Comparison of ENCODE assay signal across 19 cellular contexts in the genomic region with DNA sequence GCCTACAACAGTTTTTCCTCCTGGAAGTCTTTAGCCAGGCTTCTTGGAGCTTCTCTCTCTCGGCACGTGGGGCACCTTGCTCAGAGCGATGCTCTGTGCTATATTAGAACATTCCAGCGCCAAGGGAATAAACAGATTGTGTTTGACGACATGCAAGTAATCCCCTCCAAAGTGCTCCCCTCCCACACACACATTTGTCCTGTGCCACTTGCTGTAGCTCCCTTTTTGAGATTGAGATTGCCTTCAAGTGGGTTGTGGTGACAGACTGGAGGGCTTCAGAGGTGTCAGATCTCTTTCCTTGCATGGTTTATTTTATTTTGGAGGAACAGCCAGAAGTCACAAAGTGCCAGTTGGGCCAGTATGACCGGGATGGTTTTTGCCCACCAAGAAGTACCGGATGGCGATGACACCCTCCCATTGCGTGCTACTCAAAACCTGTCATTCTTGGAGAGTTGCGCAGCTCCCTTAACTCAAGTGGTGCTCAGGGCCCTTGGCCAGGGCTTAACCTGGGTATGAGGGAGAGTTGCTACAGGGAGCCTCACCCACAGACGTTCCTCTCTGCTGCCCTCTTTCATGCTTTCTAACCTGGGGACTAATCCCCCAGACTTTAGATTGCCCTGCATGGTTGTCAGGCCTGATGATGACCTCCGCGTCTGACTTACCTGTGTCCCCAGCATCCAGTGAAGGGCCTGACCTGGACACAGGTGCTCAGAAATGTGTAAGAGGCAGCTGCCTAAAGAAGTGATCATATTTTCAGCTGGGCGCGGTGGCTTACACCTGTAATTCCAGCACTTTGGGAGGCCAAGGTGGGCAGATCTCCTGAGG. TPM values are rescaled to one million over a fixed set of nuclear protein-coding genes. Genes with fewer than 3 reads are reported as not detected.
A peak's percentile ranks its signal among the peaks of the same experiment; 100 is the strongest.
DNase-seq lines count a peak whose midpoint lies in the region; ATAC-seq, FAIRE-seq and TF ChIP-seq lines count a peak whose summit lies in the region.
"Had no signal": no experiment of that assay in that cellular context is flagged by ENCODE, and none has a peak within 500 bp of the region (broad histone marks: within the 10 kb centered on the region; RNA-seq: fewer than 3 reads in every experiment).

No MANE protein-coding gene starts in this region.

- no peak for TF ChIP-seq CTCF in A549 (IDR thresholded peaks at IDR 0.05)
- no peak for TF ChIP-seq CTCF in dorsolateral prefrontal cortex (IDR thresholded peaks at IDR 0.05 in 54 of 56, conservative IDR thresholded peaks at IDR 0.05 in 2 of 56; ENCODE audit: low read depth in 1 of 56, partially characterized antibody in 56 of 56)

- H3K4me3 ChIP-seq in A549, result no peak overlapping the region
- H3K4me3 ChIP-seq in dorsolateral prefrontal cortex, result peak overlapping the region in 1 of 59 donors; percentile 8
- H3K4me3 ChIP-seq in mesodermal cell (ENCODE audit: extremely low read depth, insufficient read depth, low read length, poor library complexity, severe bottlenecking), result no peak overlapping the region

- H3K4me2 ChIP-seq in A549, result no peak overlapping the region

- intact Hi-C loops in dorsolateral prefrontal cortex (cut with DNase I), result no loop called here

- H3K4me1 ChIP-seq in A549 (peaks cover 19% of the 10 kb centered on the region), mesodermal cell (ENCODE audit: control insufficient read depth, insufficient read depth, low read length, poor library complexity, severe bottlenecking) (peaks cover 35% of the 10 kb centered on the region)

- ATAC-seq in A549, result no peak
- no peak for ATAC-seq in HG02870 (IDR thresholded peaks at IDR 0.05; ENCODE audit: unreplicated experiment)
- no peak for ATAC-seq in HG02970 (IDR thresholded peaks at IDR 0.05; ENCODE audit: low FRiP score, unreplicated experiment)
- ATAC-seq: natural killer cell had no signal

- no peak for TF ChIP-seq POLR2A in A549 (IDR thresholded peaks at IDR 0.05; ENCODE audit: low read length)

- H3K27ac ChIP-seq in A549 (peak overlapping the region; percentile 10 to 70; a peak in 4 of 6 replicates), dorsolateral prefrontal cortex (peak overlapping the region in 51 of 59 donors; percentile 2 to 88 (median 63)), mesodermal cell (ENCODE audit: low read depth, low read length, severe bottlenecking) (peak overlapping the region; percentile 73)

- DNase-seq in A549 (ENCODE audit: low read depth in 1 of 2, low spot score in 1 of 2) (no peak), HTR-8/SVneo (ENCODE audit: insufficient read length, low spot score) (no peak), dorsolateral prefrontal cortex (no peak), NCI-H146 treated with DMSO at 0.1 percent for 48 hours (lab: John Stamatoyannopoulos, UW; ENCODE audit: unreplicated experiment) (no peak), NCI-H748 treated with DMSO at 0.1 percent for 48 hours (lab: John Stamatoyannopoulos, UW) (no peak)
- DNase-seq: CD8-positive, alpha-beta memory T cell; central memory CD4-positive, alpha-beta T cell; natural killer cell; NCI-H1436; stimulated activated CD4-positive, alpha-beta T cell treated with anti-CD3 and anti-CD28 coated beads, Interleukin-15, amount 100 ng/mL, for 24 hours; SW 1271 had no signal

- peaks cover 63% of the 10 kb centered on the region for H3K36me3 ChIP-seq in mesodermal cell (ENCODE audit: control insufficient read depth, insufficient read depth, low read length)

- H3K9me3 ChIP-seq in A549 (no peaks in the 10 kb centered on the region), mesodermal cell (ENCODE audit: control insufficient read depth, low read length) (no peaks in the 10 kb centered on the region)

- FAIRE-seq in A549 (lab: Jason Lieb, UNC) (no peak), HTR-8/SVneo (lab: Jason Lieb, UNC) (peak; percentile 68)
- FAIRE-seq: endometrium, G401.6, GM12891, H54, urothelium cell line had no signal

- CTCF ChIA-PET in A549 (lab: Yijun Ruan, JAX), result interaction anchor here (1.0 to 25.8 kb wide), 13 partner anchors 8 to 240 kb away, joined by 3 to 480 read pairs (median 7); partner anchors contain the start of gene RPL26L1

- no peak for TF ChIP-seq RAD21 in A549 (conservative IDR thresholded peaks at IDR 0.05 in 1 of 2, IDR thresholded peaks at IDR 0.05 in 1 of 2)

- TF ChIP-seq EP300 in A549 (IDR thresholded peaks at IDR 0.05), result no peak

- 96% methylated on average over 15 of the region's 15 CpGs for WGBS in A549 (ENCODE audit: missing lambda C conversion rate)
- WGBS in mesodermal cell (ENCODE audit: insufficient coverage in 2 of 2), 2 experiments, result 98 to 99% methylated on average over 10 to 12 of the region's 15 CpGs

- POLR2A ChIA-PET in A549 (lab: Yijun Ruan, JAX), result no interaction called here

- H3K27me3 ChIP-seq in dorsolateral prefrontal cortex, result no peaks in the 10 kb centered on the region

TF ChIP-seq in A549, 52 proteins besides CTCF, POLR2A, EP300 and RAD21 (continues in another document):
- TF ChIP-seq REST (IDR thresholded peaks at IDR 0.05), result no peak
- no peak for TF ChIP-seq FOXS1 (CRISPR knock-in tag; IDR thresholded peaks at IDR 0.05)
- no peak for TF ChIP-seq HEYL (CRISPR knock-in tag; IDR thresholded peaks at IDR 0.05)
- TF ChIP-seq TP53 (CRISPR knock-in tag; IDR thresholded peaks at IDR 0.05), result no peak
- TF ChIP-seq ESRRA (IDR thresholded peaks at IDR 0.05; ENCODE audit: borderline replicate concordance, low read length), result no peak
- TF ChIP-seq FOSL2 (IDR thresholded peaks at IDR 0.05), result no peak
- no peak for TF ChIP-seq FOSL2 (CRISPR knock-in tag; IDR thresholded peaks at IDR 0.05)
- no peak for TF ChIP-seq HOXA7 (CRISPR knock-in tag; IDR thresholded peaks at IDR 0.05)
- TF ChIP-seq HDAC2 (IDR thresholded peaks at IDR 0.05), result no peak
- no peak for TF ChIP-seq ZNF302 (CRISPR knock-in tag; IDR thresholded peaks at IDR 0.05)
- no peak for TF ChIP-seq RCOR1 (IDR thresholded peaks at IDR 0.05; ENCODE audit: low read depth, low read length)
- TF ChIP-seq CEBPB (IDR thresholded peaks at IDR 0.05), result no peak
- no peak for TF ChIP-seq ZFP36 (IDR thresholded peaks at IDR 0.05; ENCODE audit: borderline replicate concordance, partially characterized antibody)
- no peak for TF ChIP-seq CHD2 (IDR thresholded peaks at IDR 0.05; ENCODE audit: low read length, partially characterized antibody)
- no peak for TF ChIP-seq RARB (CRISPR knock-in tag; IDR thresholded peaks at IDR 0.05)
- TF ChIP-seq, protein P1, sequence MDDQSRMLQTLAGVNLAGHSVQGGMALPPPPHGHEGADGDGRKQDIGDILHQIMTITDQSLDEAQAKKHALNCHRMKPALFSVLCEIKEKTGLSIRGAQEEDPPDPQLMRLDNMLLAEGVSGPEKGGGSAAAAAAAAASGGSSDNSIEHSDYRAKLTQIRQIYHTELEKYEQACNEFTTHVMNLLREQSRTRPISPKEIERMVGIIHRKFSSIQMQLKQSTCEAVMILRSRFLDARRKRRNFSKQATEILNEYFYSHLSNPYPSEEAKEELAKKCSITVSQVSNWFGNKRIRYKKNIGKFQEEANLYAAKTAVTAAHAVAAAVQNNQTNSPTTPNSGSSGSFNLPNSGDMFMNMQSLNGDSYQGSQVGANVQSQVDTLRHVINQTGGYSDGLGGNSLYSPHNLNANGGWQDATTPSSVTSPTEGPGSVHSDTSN (IDR thresholded peaks at IDR 0.05), result no peak
- no peak for TF ChIP-seq BHLHE40 (IDR thresholded peaks at IDR 0.05; ENCODE audit: low read depth, low read length)
- no peak for TF ChIP-seq KDM5A (IDR thresholded peaks at IDR 0.05)

RNA-seq across cellular contexts. Expression of gene RPL26L1, which starts 18.8 kb away (rescaled TPM):
- polyA plus RNA-seq in A549 (2011; rRNA removed) (109 and 157 TPM in 2 replicates), A549 (2017; fragmentation: RNase III; extraction: RNeasy Plus Mini Kit Qiagen cat#74134 plus additional on column Dnase treatment) (146 to 160 TPM (median 150 TPM) in 3 replicates)
- 170 and 222 TPM in 2 replicates for polyA plus RNA-seq in A549 (2012; cell fraction: cytosol; rRNA removed)
- polyA plus RNA-seq in A549 (2012; cell fraction: nucleus; rRNA removed), result 83.2 and 128 TPM in 2 replicates
- polyA minus RNA-seq in A549 (2011; rRNA and poly(A)+ RNA removed), result 62.0 and 65.1 TPM in 2 replicates
- 10 to 100 TPM; 13.1 to 36.0 (median 24.4) TPM for total RNA-seq in dorsolateral prefrontal cortex
- 88.8 TPM for polyA plus RNA-seq in mesodermal cell (2013, experiment 1 of 2)
- 99.2 TPM for polyA plus RNA-seq in mesodermal cell (2013, experiment 2 of 2)

RNA-seq across cellular contexts. Expression of gene ATP6V0E1, which starts 43.1 kb away (rescaled TPM):
- polyA plus RNA-seq in A549 (2011; rRNA removed), result 297 and 389 TPM in 2 replicates
- 250 and 288 TPM in 2 replicates for polyA plus RNA-seq in A549 (2012; cell fraction: cytosol; rRNA removed)
- 64.3 and 84.3 TPM in 2 replicates for polyA plus RNA-seq in A549 (2012; cell fraction: nucleus; rRNA removed)
- 323 to 344 TPM (median 328 TPM) in 3 replicates for polyA plus RNA-seq in A549 (2017; fragmentation: RNase III; extraction: RNeasy Plus Mini Kit Qiagen cat#74134 plus additional on column Dnase treatment)
- polyA minus RNA-seq in A549 (2011; rRNA and poly(A)+ RNA removed), result 107 and 112 TPM in 2 replicates
- total RNA-seq in dorsolateral prefrontal cortex, result 100 to 1,000 TPM in 3 of 120 experiments, 10 to 100 TPM in 117; 35.0 to 115 (median 64.3) TPM
- polyA plus RNA-seq in mesodermal cell (2013, experiment 1 of 2), result 154 TPM
- 125 TPM for polyA plus RNA-seq in mesodermal cell (2013, experiment 2 of 2)
